In the genomic region with DNA sequence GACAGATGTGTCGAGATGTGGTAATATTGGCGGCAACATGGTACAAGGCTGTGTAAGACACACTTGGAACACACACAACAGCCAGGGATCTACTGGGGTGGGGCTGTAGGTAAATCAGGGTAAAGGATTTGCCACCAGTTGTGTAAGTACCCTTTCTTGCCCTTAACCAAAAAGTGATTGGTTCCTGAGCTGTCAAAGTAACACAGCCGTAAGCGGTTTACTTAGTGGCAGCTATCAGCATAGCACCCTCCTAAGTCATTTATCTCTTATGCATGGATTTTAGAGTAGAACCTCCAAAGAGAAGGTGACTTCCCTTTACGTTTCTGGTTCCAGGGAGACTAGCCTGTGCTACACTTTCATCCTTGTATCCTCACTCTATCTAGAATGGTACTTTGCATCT, we compare ENCODE assay signal across 16 cellular contexts.
"Had no signal": no experiment of that assay in that cellular context is flagged by ENCODE, and none has a peak within 500 bp of the region (broad histone marks: within the 10 kb centered on the region; RNA-seq: fewer than 3 reads in every experiment).

No MANE protein-coding gene starts in this region.

- DNase-seq: activated CD4-positive, alpha-beta T cell treated with anti-CD3 and anti-CD28 coated beads for 1 hour; activated CD4-positive, alpha-beta T cell treated with anti-CD3 and anti-CD28 coated beads, Interleukin-2, amount 50 U/mL, for 48 hours; activated naive CD4-positive, alpha-beta T cell treated with Interleukin-2 at 50 U/mL for 16 hours; activated naive CD8-positive, alpha-beta T cell treated with anti-CD3 and anti-CD28 coated beads, Interleukin-2, amount 10 ng/mL, durations not matched to agents 7 days and 5 days; activated T-cell treated with anti-CD3 and anti-CD28 coated beads for 4 hours; amygdala; body of pancreas; dermis blood vessel endothelial cell; effector memory CD4-positive, alpha-beta T cell; naive thymus-derived CD4-positive, alpha-beta T cell; ovary; psoas muscle; right cardiac atrium; stimulated activated naive CD8-positive, alpha-beta T cell treated with anti-CD3 and anti-CD28 coated beads, Interleukin-15, Interleukin-2, amounts not matched to agents 100 U/mL and 50 U/mL, for 24 hours had no signal

- H3K27me3 Mint-ChIP-seq: activated naive CD8-positive, alpha-beta T cell treated with anti-CD3 and anti-CD28 coated beads, Interleukin-2, amount 10 ng/mL, durations not matched to agents 7 days and 5 days; activated T-helper 17 cell treated with anti-CD3 and anti-CD28 coated beads, Interleukin-2, amount 50 U/mL, for 72 hours; memory B cell; naive thymus-derived CD4-positive, alpha-beta T cell had no signal

- H3K4me3 Mint-ChIP-seq: activated naive CD8-positive, alpha-beta T cell treated with anti-CD3 and anti-CD28 coated beads, Interleukin-2, amount 10 ng/mL, durations not matched to agents 7 days and 5 days; activated T-helper 17 cell treated with anti-CD3 and anti-CD28 coated beads, Interleukin-2, amount 50 U/mL, for 72 hours; memory B cell; naive thymus-derived CD4-positive, alpha-beta T cell had no signal

- H3K27ac Mint-ChIP-seq: activated naive CD8-positive, alpha-beta T cell treated with anti-CD3 and anti-CD28 coated beads, Interleukin-2, amount 10 ng/mL, durations not matched to agents 7 days and 5 days; activated T-helper 17 cell treated with anti-CD3 and anti-CD28 coated beads, Interleukin-2, amount 50 U/mL, for 72 hours; memory B cell; naive thymus-derived CD4-positive, alpha-beta T cell had no signal

- H3K9me3 Mint-ChIP-seq: activated naive CD8-positive, alpha-beta T cell treated with anti-CD3 and anti-CD28 coated beads, Interleukin-2, amount 10 ng/mL, durations not matched to agents 7 days and 5 days; activated T-helper 17 cell treated with anti-CD3 and anti-CD28 coated beads, Interleukin-2, amount 50 U/mL, for 72 hours; memory B cell; naive thymus-derived CD4-positive, alpha-beta T cell had no signal

- ATAC-seq: activated T-helper 17 cell treated with anti-CD3 and anti-CD28 coated beads, Interleukin-2, amount 50 U/mL, for 72 hours; body of pancreas; naive thymus-derived CD4-positive, alpha-beta T cell; psoas muscle; right cardiac atrium; stimulated activated naive CD8-positive, alpha-beta T cell treated with anti-CD3 and anti-CD28 coated beads, Interleukin-15, Interleukin-2, amounts not matched to agents 100 U/mL and 50 U/mL, for 24 hours had no signal
